Comparison of ENCODE assay signal across 8 cellular contexts in the genomic region with DNA sequence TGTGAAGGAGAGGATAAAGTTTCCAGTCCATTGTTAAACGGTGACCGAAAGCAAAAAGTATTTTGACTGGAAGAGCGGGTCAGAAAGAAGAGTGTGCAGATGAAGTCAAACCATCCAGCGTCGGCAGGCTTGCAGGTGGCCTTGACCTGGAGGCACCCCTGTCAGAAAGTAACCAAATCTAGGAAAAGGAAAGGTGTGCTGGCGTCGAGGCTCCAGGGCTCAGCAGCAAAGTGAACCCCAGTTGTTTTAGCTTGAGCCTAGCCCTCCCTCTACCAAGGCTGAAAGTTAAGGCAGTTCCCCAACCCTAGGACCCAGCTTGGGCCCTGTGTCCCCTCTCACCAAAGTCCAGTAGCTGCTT. TPM values are rescaled to one million over a fixed set of nuclear protein-coding genes. Genes with fewer than 3 reads are reported as not detected.
A peak's percentile ranks its signal among the peaks of the same experiment; 100 is the strongest.
DNase-seq lines count a peak whose midpoint lies in the region; ATAC-seq and TF ChIP-seq lines count a peak whose summit lies in the region.

No MANE protein-coding gene starts in this region.

- H3K4me3 Mint-ChIP-seq in central memory CD8-positive, alpha-beta T cell = peak overlapping the region; percentile 34

- H3K4me1 Mint-ChIP-seq in central memory CD8-positive, alpha-beta T cell = no peaks in the 10 kb centered on the region

- CTCF ChIA-PET in HEK293 (lab: Yijun Ruan, JAX) = no interaction called here

- TF ChIP-seq CTCF in HEK293 (tag by site-specific recombination; IDR thresholded peaks at IDR 0.05) = no peak

- no peak for DNase-seq in central memory CD8-positive, alpha-beta T cell (ENCODE audit: low spot score in 2 of 2)
- DNase-seq in left colon (no peak), NCI-H526 treated with DMSO at 0.1 percent for 48 hours (lab: John Stamatoyannopoulos, UW) (no peak), superior temporal gyrus (ENCODE audit: extremely low spot score) (no peak)

- peak overlapping the region; percentile 81 for H3K4me3 ChIP-seq in HEK293 (ENCODE audit: low read depth, low read length)
- H3K4me3 ChIP-seq in skeletal muscle tissue (ENCODE audit: low read length in 3 of 3) = peak overlapping the region; percentile 88 to 95 (median 94)

- H3K36me3 ChIP-seq in HEK293 (ENCODE audit: control insufficient read depth in 2 of 2, insufficient read depth in 1 of 2, low read length in 2 of 2) (peaks cover 5 to 7% of the 10 kb centered on the region in 2 experiments; a peak in 2 of 3 replicates), skeletal muscle tissue (ENCODE audit: control insufficient read depth in 3 of 3, insufficient read depth in 3 of 3, low read length in 3 of 3) (peaks cover 15 to 41% (median 38%) of the 10 kb centered on the region in 3 donors)

- H3K36me3 Mint-ChIP-seq in central memory CD8-positive, alpha-beta T cell (ENCODE audit: insufficient read depth) = no peaks in the 10 kb centered on the region

- no peaks in the 10 kb centered on the region for H3K9me3 Mint-ChIP-seq in central memory CD8-positive, alpha-beta T cell

- no peak for ATAC-seq in central memory CD8-positive, alpha-beta T cell (replicated peaks; ENCODE audit: extremely low read depth, poor library complexity, severe bottlenecking)
- ATAC-seq in left colon (peak; percentile 15), GM18520 (IDR thresholded peaks at IDR 0.05; ENCODE audit: unreplicated experiment) (no peak), HG03457 (IDR thresholded peaks at IDR 0.05; ENCODE audit: unreplicated experiment) (no peak)

- peak overlapping the region; percentile 45; the same call in 1 of the 2 replicates for H3K27ac ChIP-seq in HEK293 (ENCODE audit: extremely low read depth, low read depth, low read length)
- H3K27ac ChIP-seq in skeletal muscle tissue (ENCODE audit: low read depth, low read length) = peak overlapping the region; percentile 97

- peak overlapping the region; percentile 88 to 99 (median 90) for H3K9ac ChIP-seq in skeletal muscle tissue (ENCODE audit: low read depth in 1 of 3, low read length in 3 of 3)

- H3K9me3 ChIP-seq in HEK293 (ENCODE audit: control insufficient read depth, insufficient read depth, low read depth, low read length) (no peaks in the 10 kb centered on the region), skeletal muscle tissue (ENCODE audit: control insufficient read depth in 3 of 3, low read length in 3 of 3) (no peaks in the 10 kb centered on the region)

- peaks cover 23% of the 10 kb centered on the region for H3K27me3 Mint-ChIP-seq in central memory CD8-positive, alpha-beta T cell

- no peaks in the 10 kb centered on the region for H3K27me3 ChIP-seq in skeletal muscle tissue (ENCODE audit: control insufficient read depth in 3 of 3, insufficient read depth in 3 of 3, low read length in 3 of 3)

- intact Hi-C loops in left colon (cut with DNase I, micrococcal nuclease) = no loop called here

- POLR2A ChIA-PET in HEK293 (lab: Yijun Ruan, JAX) = no interaction called here

- no peaks in the 10 kb centered on the region for H3K4me1 ChIP-seq in HEK293 (ENCODE audit: control insufficient read depth, insufficient read depth, low read length)
- H3K4me1 ChIP-seq in skeletal muscle tissue (ENCODE audit: control insufficient read depth in 3 of 3, insufficient read depth in 3 of 3, low read length in 3 of 3) = peaks cover 30 to 41% (median 38%) of the 10 kb centered on the region in 3 donors

- no peak overlapping the region for H3K27ac Mint-ChIP-seq in central memory CD8-positive, alpha-beta T cell (ENCODE audit: low read depth)

TF ChIP-seq in HEK293, 187 proteins besides CTCF, POLR2A, EP300 and RAD21:
- TF ChIP-seq, protein P1, sequence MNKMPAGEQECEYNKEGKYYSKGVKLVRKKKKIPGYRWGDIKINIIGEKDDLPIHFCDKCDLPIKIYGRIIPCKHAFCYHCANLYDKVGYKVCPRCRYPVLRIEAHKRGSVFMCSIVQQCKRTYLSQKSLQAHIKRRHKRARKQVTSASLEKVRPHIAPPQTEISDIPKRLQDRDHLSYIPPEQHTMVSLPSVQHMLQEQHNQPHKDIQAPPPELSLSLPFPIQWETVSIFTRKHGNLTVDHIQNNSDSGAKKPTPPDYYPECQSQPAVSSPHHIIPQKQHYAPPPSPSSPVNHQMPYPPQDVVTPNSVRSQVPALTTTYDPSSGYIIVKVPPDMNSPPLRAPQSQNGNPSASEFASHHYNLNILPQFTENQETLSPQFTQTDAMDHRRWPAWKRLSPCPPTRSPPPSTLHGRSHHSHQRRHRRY (tag by site-specific recombination; IDR thresholded peaks at IDR 0.05) = no peak
- 0 out of 2 replicates have a peak, but pooled peaks have one; percentile 68 for TF ChIP-seq ZNF777 (tag by site-specific recombination; IDR thresholded peaks at IDR 0.05; ENCODE audit: borderline replicate concordance)
- no peak for TF ChIP-seq ZNF843 (tag by site-specific recombination; IDR thresholded peaks at IDR 0.05)
- TF ChIP-seq ZNF654 (tag by site-specific recombination; IDR thresholded peaks at IDR 0.05; ENCODE audit: low read depth) = no peak

RNA-seq across cellular contexts. Expression of gene PDK4, which starts 0.5 kb away (rescaled TPM):
- total RNA-seq in left colon (100 to 1,000 TPM in 1 of 2 donors, 10 to 100 TPM in 1; 18.9 to 101 TPM), skeletal muscle tissue (13.0 TPM)
